Comparison of ENCODE assay signal across 26 cellular contexts in genomic region chr3:84128024-84128423, GRCh38.
"Had no signal": no experiment of that assay in that cellular context is flagged by ENCODE, and none has a peak within 500 bp of the region (broad histone marks: within the 10 kb centered on the region; RNA-seq: fewer than 3 reads in every experiment).

No MANE protein-coding gene starts in this region.

- ATAC-seq: K562, Panc1, PC-3 had no signal

- H3K4me1 ChIP-seq: SJSA1 had no signal

- H3K9me3 ChIP-seq: SJSA1 had no signal

- H3K27ac Mint-ChIP-seq: IgD-negative memory B cell had no signal

- H3K36me3 Mint-ChIP-seq: IgD-negative memory B cell had no signal

- DNase-seq: Kasumi-1, MM.1S, NCI-H1092 treated with DMSO at 0.1 percent for 48 hours, NCI-H1436, NCI-H187, NCI-H2029, NCI-H2081 treated with DMSO at 0.1 percent for 48 hours, NCI-H2171, NCI-H226, NCI-H446, NCI-H510A, NCI-H524 treated with DMSO at 0.1 percent for 48 hours, NCI-H69, NCI-H774, PC-3, SHP77, SW 1271 had no signal

- H3K27ac ChIP-seq: HL-60, KMS-11, RWPE1, SJSA1, SK-N-MC had no signal

- H3K4me3 ChIP-seq: K562, SJSA1, SK-N-MC had no signal

- H3K27me3 ChIP-seq: SJSA1 had no signal

- H3K4me3 Mint-ChIP-seq: IgD-negative memory B cell had no signal

- H3K4me2 ChIP-seq: KMS-11 had no signal

- H3K9ac ChIP-seq: KMS-11 had no signal

- H3K36me3 ChIP-seq: SJSA1 had no signal

- FAIRE-seq: HTR-8/SVneo, K562 had no signal

- H3K27me3 Mint-ChIP-seq: IgD-negative memory B cell had no signal
